In genomic region chr15:79896131-79896633, GRCh38 we compare ENCODE assay signal across 8 cellular contexts. TPM values are rescaled to one million over a fixed set of nuclear protein-coding genes. Genes with fewer than 3 reads are reported as not detected.
A peak's percentile ranks its signal among the peaks of the same experiment; 100 is the strongest.
DNase-seq lines count a peak whose midpoint lies in the region; ATAC-seq and TF ChIP-seq lines count a peak whose summit lies in the region.

No MANE protein-coding gene starts in this region.

- no peaks in the 10 kb centered on the region for H3K9me3 ChIP-seq in liver (ENCODE audit: control insufficient read depth in 4 of 4, low read length in 3 of 4)

- H3K36me3 ChIP-seq in ACC112 (ENCODE audit: insufficient read depth, low read length), result no peaks in the 10 kb centered on the region
- H3K36me3 ChIP-seq in liver (ENCODE audit: control insufficient read depth in 4 of 4, insufficient read depth in 3 of 4, low read depth in 1 of 4, low read length in 3 of 4), result no peaks in the 10 kb centered on the region

- H3K27me3 Mint-ChIP-seq in type B pancreatic cell, result no peaks in the 10 kb centered on the region

- TF ChIP-seq CTCF in astrocyte of the spinal cord (IDR thresholded peaks at IDR 0.05; ENCODE audit: low read depth, low read length) (no peak), liver (IDR thresholded peaks at IDR 0.05; ENCODE audit: low read depth, low read length, missing input control) (no peak), type B pancreatic cell (conservative IDR thresholded peaks at IDR 0.05) (no peak)

- TF ChIP-seq RAD21 in liver (IDR thresholded peaks at IDR 0.05), result no peak

- H3K27me3 ChIP-seq in ACC112 (ENCODE audit: insufficient read depth, low read length) (no peaks in the 10 kb centered on the region), liver (ENCODE audit: control insufficient read depth in 4 of 4, insufficient read depth in 4 of 4, low read length in 3 of 4) (no peaks in the 10 kb centered on the region)

- WGBS in liver, result 6% methylated on average over 10 of the region's 10 CpGs

- H3K4me1 ChIP-seq in ACC112 (ENCODE audit: control insufficient read depth, insufficient read depth, low read length, unreplicated experiment) (peaks cover 35% of the 10 kb centered on the region), liver (ENCODE audit: control insufficient read depth in 4 of 4, insufficient read depth in 4 of 4, low read length in 3 of 4) (peaks cover 4 to 32% (median 6%) of the 10 kb centered on the region in 4 donors)

- no peaks in the 10 kb centered on the region for H3K9me3 Mint-ChIP-seq in type B pancreatic cell

- peak overlapping the region; percentile 77 for H2AFZ ChIP-seq in ACC112 (ENCODE audit: low read length, unreplicated experiment)

- DNase-seq in astrocyte of the spinal cord (ENCODE audit: low read depth, low spot score) (no peak), type B pancreatic cell (ENCODE audit: extremely low spot score, unreplicated experiment) (no peak), NCI-H345 (lab: John Stamatoyannopoulos, UW) (no peak), AG08395 (ENCODE audit: low spot score) (no peak)

- peak overlapping the region; percentile 97 for H3K27ac Mint-ChIP-seq in type B pancreatic cell

- peak; percentile 38 for ATAC-seq in GM18868 (IDR thresholded peaks at IDR 0.05; ENCODE audit: unreplicated experiment)
- peak; percentile 48 for ATAC-seq in HG03460 (IDR thresholded peaks at IDR 0.05; ENCODE audit: unreplicated experiment)

- peak overlapping the region; percentile 64 for H3K27ac ChIP-seq in ACC112 (ENCODE audit: low read depth, low read length)
- H3K27ac ChIP-seq in liver (ENCODE audit: low read depth in 1 of 2, low read length in 2 of 2), result peak overlapping the region; percentile 81 to 98

- peak overlapping the region; percentile 95 to 99 for H3K9ac ChIP-seq in liver (ENCODE audit: low read depth in 1 of 2, low read length in 2 of 2)

- H3K79me2 ChIP-seq in ACC112 (ENCODE audit: control insufficient read depth, insufficient read depth, low read length, unreplicated experiment), result peaks cover 23% of the 10 kb centered on the region

- H3K4me3 ChIP-seq in ACC112 (ENCODE audit: low read depth, low read length) (peak overlapping the region; percentile 93), astrocyte of the spinal cord (ENCODE audit: low read depth, low read length) (peak overlapping the region; percentile 49), liver (ENCODE audit: low read depth in 1 of 3, low read length in 3 of 3) (peak overlapping the region; percentile 64 to 97 (median 97))

- in situ Hi-C loops in astrocyte of the spinal cord (cut with HindIII; ENCODE audit: low sequenced_read_pairs), result no loop called here

- H3K4me3 Mint-ChIP-seq in type B pancreatic cell, result peak overlapping the region; percentile 99

- peaks cover 18% of the 10 kb centered on the region for H3K4me1 Mint-ChIP-seq in type B pancreatic cell (ENCODE audit: unreplicated experiment)

- H3K36me3 Mint-ChIP-seq in type B pancreatic cell, result peaks cover 16% of the 10 kb centered on the region

TF ChIP-seq in liver, 16 proteins besides CTCF, POLR2A, EP300 and RAD21:
- TF ChIP-seq YY1 (IDR thresholded peaks at IDR 0.05) (no peak), RXRA (IDR thresholded peaks at IDR 0.05) (no peak), SP1 (IDR thresholded peaks at IDR 0.05) (no peak), FOXA2 (IDR thresholded peaks at IDR 0.05) (no peak), JUND (IDR thresholded peaks at IDR 0.05) (no peak), MAX (IDR thresholded peaks at IDR 0.05) (no peak), GABPA (IDR thresholded peaks at IDR 0.05 in 1 of 2, conservative IDR thresholded peaks at IDR 0.05 in 1 of 2) (no peak), HNF4G (IDR thresholded peaks at IDR 0.05) (no peak), HNF4A (conservative IDR thresholded peaks at IDR 0.05) (no peak), FOXA1 (IDR thresholded peaks at IDR 0.05) (no peak), REST (IDR thresholded peaks at IDR 0.05) (no peak), NR2F2 (IDR thresholded peaks at IDR 0.05) (no peak), TAF1 (conservative IDR thresholded peaks at IDR 0.05) (no peak), ZBTB33 (IDR thresholded peaks at IDR 0.05) (no peak), ATF3 (IDR thresholded peaks at IDR 0.05) (no peak), EGR1 (IDR thresholded peaks at IDR 0.05; ENCODE audit: low read depth in 2 of 2) (no peak)

RNA-seq across cellular contexts. Expression of gene MTHFS, which starts 0.6 kb away (rescaled TPM):
- total RNA-seq in liver (100 to 1,000 TPM in 1 of 2 donors, 10 to 100 TPM in 1; 40.9 to 140 TPM), type B pancreatic cell (ENCODE audit: low replicate concordance) (22.7 and 27.6 TPM in 2 replicates)
- 100 to 1,000 TPM; 175 to 338 TPM for polyA plus RNA-seq in liver
